23 cellular contexts compared by ENCODE assay signal in the genomic region with DNA sequence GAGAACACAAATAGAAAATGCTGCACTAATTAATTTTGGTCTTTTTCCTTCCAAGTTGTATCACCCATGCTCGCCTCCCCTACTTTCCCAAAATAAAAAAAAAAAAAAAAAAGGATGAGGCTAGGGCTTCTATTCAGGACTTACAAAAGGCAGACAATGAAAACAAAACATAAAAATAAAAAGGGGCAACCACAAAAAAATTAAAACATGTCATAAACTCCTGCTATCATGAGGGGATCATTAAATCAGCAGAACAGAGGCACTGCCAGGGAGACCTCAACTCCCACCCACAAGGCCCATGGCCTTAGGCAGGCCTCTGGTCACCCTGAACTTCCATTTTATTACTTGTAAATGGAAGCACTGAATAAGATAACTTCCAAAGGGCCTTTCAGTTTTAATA. TPM values are rescaled to one million over a fixed set of nuclear protein-coding genes. Genes with fewer than 3 reads are reported as not detected.
"Had no signal": no experiment of that assay in that cellular context is flagged by ENCODE, and none has a peak within 500 bp of the region (broad histone marks: within the 10 kb centered on the region; RNA-seq: fewer than 3 reads in every experiment).

No MANE protein-coding gene starts in this region.

- H3K36me3 ChIP-seq: SJCRH30 had no signal

- H3K9ac ChIP-seq: SK-N-SH had no signal

- H3K9me3 Mint-ChIP-seq: activated CD4-positive, alpha-beta memory T cell treated with anti-CD3 and anti-CD28 coated beads for 36 hours; activated CD4-positive, alpha-beta T cell treated with anti-CD3 and anti-CD28 coated beads, Interleukin-2, amount 10 ng/mL, durations not matched to agents 7 days and 5 days; activated naive CD4-positive, alpha-beta T cell treated with anti-CD3 and anti-CD28 coated beads, Interleukin-2, amount 50 U/mL, for 72 hours; activated T-cell treated with anti-CD3 and anti-CD28 coated beads, Interleukin-2, amount 50 U/mL, for 4 hours had no signal

- H3K27me3 ChIP-seq: SJCRH30 had no signal

- H3K4me2 ChIP-seq: SK-N-SH had no signal

- H3K27ac Mint-ChIP-seq: activated CD4-positive, alpha-beta memory T cell treated with anti-CD3 and anti-CD28 coated beads for 36 hours; activated CD4-positive, alpha-beta T cell treated with anti-CD3 and anti-CD28 coated beads, Interleukin-2, amount 10 ng/mL, durations not matched to agents 7 days and 5 days; activated naive CD4-positive, alpha-beta T cell treated with anti-CD3 and anti-CD28 coated beads, Interleukin-2, amount 50 U/mL, for 72 hours had no signal

- DNase-seq: activated CD4-positive, alpha-beta memory T cell treated with anti-CD3 and anti-CD28 coated beads for 36 hours; activated CD4-positive, alpha-beta T cell treated with anti-CD3 and anti-CD28 coated beads, Interleukin-2, amount 10 ng/mL, durations not matched to agents 7 days and 5 days; activated CD4-positive, CD25-positive, alpha-beta regulatory T cell; activated CD8-positive, alpha-beta memory T cell treated with anti-CD3 and anti-CD28 coated beads for 24 hours; activated effector memory CD4-positive, alpha-beta T cell treated with anti-CD3 and anti-CD28 coated beads, Interleukin-2, amount 50 U/mL, for 16 hours; activated naive CD4-positive, alpha-beta T cell treated with Interleukin-2 at 50 U/mL for 16 hours; activated T-cell treated with anti-CD3 and anti-CD28 coated beads, Interleukin-2, amount 50 U/mL, for 4 hours; Kasumi-1; KBM-7; NCI-H1694; NCI-H2029; NCI-H2107; NCI-H2171 treated with DMSO at 0.1 percent for 48 hours; NCI-H345; NCI-H510A; NK-92 treated with Interleukin-12 subunit alpha and Interleukin-12 subunit beta, amount 100 ng/mL, for 24 hours; OCI-M1; RPMI8226; SJCRH30; SK-N-SH; T-helper 1 cell had no signal

- H3K4me3 ChIP-seq: SJCRH30 had no signal

- H3K9me3 ChIP-seq: SJCRH30, SK-N-SH had no signal

- H3K27ac ChIP-seq: SJCRH30, VCaP had no signal

- H3K36me3 Mint-ChIP-seq: activated CD4-positive, alpha-beta memory T cell treated with anti-CD3 and anti-CD28 coated beads for 36 hours; activated naive CD4-positive, alpha-beta T cell treated with anti-CD3 and anti-CD28 coated beads, Interleukin-2, amount 50 U/mL, for 72 hours had no signal

- H3K4me3 Mint-ChIP-seq: activated CD4-positive, alpha-beta memory T cell treated with anti-CD3 and anti-CD28 coated beads for 36 hours; activated CD4-positive, alpha-beta T cell treated with anti-CD3 and anti-CD28 coated beads, Interleukin-2, amount 10 ng/mL, durations not matched to agents 7 days and 5 days; activated T-cell treated with anti-CD3 and anti-CD28 coated beads, Interleukin-2, amount 50 U/mL, for 4 hours had no signal

RNA-seq across cellular contexts. Expression of a gene that starts 23.3 kb away (rescaled TPM):
- total RNA-seq: SJCRH30 had no signal
